8 cellular contexts compared by ENCODE assay signal in the genomic region with DNA sequence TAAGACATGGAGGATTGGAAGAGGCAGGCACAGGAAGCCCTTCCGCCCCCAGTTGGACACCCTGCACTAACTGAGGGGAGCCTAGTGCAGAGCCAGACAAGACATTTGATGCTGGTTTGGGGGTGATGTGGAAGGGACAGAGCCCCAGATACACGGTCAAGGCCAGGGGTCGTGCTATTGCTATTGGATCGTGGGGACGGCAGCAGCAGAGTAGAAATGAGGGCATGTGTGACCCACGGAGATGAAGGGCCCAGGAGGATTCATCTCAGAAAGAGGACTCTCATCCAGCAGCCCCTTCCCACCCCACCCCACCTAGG. TPM values are rescaled to one million over a fixed set of nuclear protein-coding genes. Genes with fewer than 3 reads are reported as not detected.
A peak's percentile ranks its signal among the peaks of the same experiment; 100 is the strongest.
DNase-seq lines count a peak whose midpoint lies in the region; ATAC-seq and TF ChIP-seq lines count a peak whose summit lies in the region.

No MANE protein-coding gene starts in this region.

- H3K27ac ChIP-seq in ACC112 (ENCODE audit: low read depth, low read length) (peak overlapping the region; percentile 80), Panc1 (ENCODE audit: low read length) (peak overlapping the region; percentile 71), neural cell (ENCODE audit: low read length) (peak overlapping the region; percentile 91)

- H3K36me3 ChIP-seq in ACC112 (ENCODE audit: insufficient read depth, low read length) (no peaks in the 10 kb centered on the region), Panc1 (ENCODE audit: control insufficient read depth, insufficient read depth, low read length) (no peaks in the 10 kb centered on the region; the same call in none of the 2 replicates), neural cell (ENCODE audit: insufficient read depth, low read length) (no peaks in the 10 kb centered on the region)

- H3K4me1 ChIP-seq in ACC112 (ENCODE audit: control insufficient read depth, insufficient read depth, low read length, unreplicated experiment) (peaks cover 35% of the 10 kb centered on the region), Panc1 (ENCODE audit: control insufficient read depth, insufficient read depth, low read length) (peaks cover 23% of the 10 kb centered on the region)

- intact Hi-C loops in Panc1 (cut with micrococcal nuclease; ENCODE audit: unreplicated experiment), result no loop called here

- H3K27me3 ChIP-seq in ACC112 (ENCODE audit: insufficient read depth, low read length) (no peaks in the 10 kb centered on the region), Panc1 (ENCODE audit: control insufficient read depth, insufficient read depth, low read length) (no peaks in the 10 kb centered on the region), neural cell (ENCODE audit: insufficient read depth, low read depth, low read length) (no peaks in the 10 kb centered on the region)

- H3K27ac Mint-ChIP-seq in effector memory CD8-positive, alpha-beta T cell, result peak overlapping the region in 1 of 2 donors; percentile 97

- POLR2A ChIA-PET in Panc1 (lab: Charles Lee), result no interaction called here

- in situ Hi-C loops in Panc1 (cut with HindIII; ENCODE audit: low pct_unique_long_range_greater_than_20kb, low sequenced_read_pairs), result no loop called here

- CTCF ChIA-PET in Panc1 (lab: Charles Lee), result no interaction called here

- H2AFZ ChIP-seq in ACC112 (ENCODE audit: low read length, unreplicated experiment) (no peak overlapping the region), neural cell (ENCODE audit: low read depth, low read length) (peak overlapping the region; percentile 56)

- DNase-seq in Panc1 (ENCODE audit: low read depth, low spot score) (no peak), NCI-H2107 (lab: John Stamatoyannopoulos, UW) (no peak), SIG-M5 (lab: John Stamatoyannopoulos, UW) (no peak), nucleus accumbens (lab: John Stamatoyannopoulos, UW) (no peak)
- no peak for DNase-seq in effector memory CD8-positive, alpha-beta T cell

- peaks cover 8% of the 10 kb centered on the region for H4K20me1 ChIP-seq in neural cell (ENCODE audit: insufficient read depth)

- no peaks in the 10 kb centered on the region for H3K9me3 Mint-ChIP-seq in effector memory CD8-positive, alpha-beta T cell

- H3K27me3 Mint-ChIP-seq in effector memory CD8-positive, alpha-beta T cell, result no peaks in the 10 kb centered on the region

- no peak overlapping the region for H3K4me2 ChIP-seq in neural cell (ENCODE audit: low read length)

- no peak for TF ChIP-seq EP300 in neural cell (conservative IDR thresholded peaks at IDR 0.05; ENCODE audit: poor library complexity, severe bottlenecking)

- no peaks in the 10 kb centered on the region for H3F3A ChIP-seq in neural cell (ENCODE audit: insufficient read depth, low read length, poor library complexity, severe bottlenecking)

- no TSS peak for BruUV-seq in Panc1 (replicated peaks; lab: Mats Ljungman, UMichigan)

- H3K4me1 Mint-ChIP-seq in effector memory CD8-positive, alpha-beta T cell (ENCODE audit: low read depth in 2 of 2), result peaks cover 39 to 43% of the 10 kb centered on the region in 2 donors

- TF ChIP-seq RAD21 in neural cell (conservative IDR thresholded peaks at IDR 0.05), result no peak

- H3K4me3 ChIP-seq in ACC112 (ENCODE audit: low read depth, low read length) (no peak overlapping the region), Panc1 (ENCODE audit: low read depth in 2 of 2, low read length in 2 of 2) (peak overlapping the region in 1 of 2 experiments; percentile 53; a peak in 1 of 4 replicates), neural cell (ENCODE audit: low read length) (peak overlapping the region; percentile 68)

- H3K9me3 ChIP-seq in Panc1 (ENCODE audit: control insufficient read depth, insufficient read depth, low read depth, low read length), result no peaks in the 10 kb centered on the region
- no peaks in the 10 kb centered on the region for H3K9me3 ChIP-seq in neural cell (ENCODE audit: low read length)

- H3K9ac ChIP-seq in neural cell (ENCODE audit: low read length), result peak overlapping the region; percentile 96

- H3K9me2 ChIP-seq in neural cell (ENCODE audit: insufficient read depth, low read length), result no peaks in the 10 kb centered on the region

- TF ChIP-seq CTCF in Panc1 (IDR thresholded peaks at IDR 0.05) (no peak), neural cell (IDR thresholded peaks at IDR 0.05; ENCODE audit: poor library complexity, severe bottlenecking) (no peak)

- peaks cover 49% of the 10 kb centered on the region for H3K36me3 Mint-ChIP-seq in effector memory CD8-positive, alpha-beta T cell (ENCODE audit: insufficient read depth)

- H3K4me3 Mint-ChIP-seq in effector memory CD8-positive, alpha-beta T cell, result peak overlapping the region; percentile 86 to 89

- ATAC-seq in Panc1, result no peak
- no peak for ATAC-seq in effector memory CD8-positive, alpha-beta T cell (replicated peaks)
- no peak for ATAC-seq in GM18907 (IDR thresholded peaks at IDR 0.05; ENCODE audit: unreplicated experiment)

- H3K79me2 ChIP-seq in ACC112 (ENCODE audit: control insufficient read depth, insufficient read depth, low read length, unreplicated experiment) (peaks cover 20% of the 10 kb centered on the region), neural cell (replicated peaks; ENCODE audit: insufficient read depth, low read length) (peaks cover 34% of the 10 kb centered on the region)

TF ChIP-seq in neural cell, 6 proteins besides CTCF, POLR2A, EP300 and RAD21:
- TF ChIP-seq, protein P1, sequence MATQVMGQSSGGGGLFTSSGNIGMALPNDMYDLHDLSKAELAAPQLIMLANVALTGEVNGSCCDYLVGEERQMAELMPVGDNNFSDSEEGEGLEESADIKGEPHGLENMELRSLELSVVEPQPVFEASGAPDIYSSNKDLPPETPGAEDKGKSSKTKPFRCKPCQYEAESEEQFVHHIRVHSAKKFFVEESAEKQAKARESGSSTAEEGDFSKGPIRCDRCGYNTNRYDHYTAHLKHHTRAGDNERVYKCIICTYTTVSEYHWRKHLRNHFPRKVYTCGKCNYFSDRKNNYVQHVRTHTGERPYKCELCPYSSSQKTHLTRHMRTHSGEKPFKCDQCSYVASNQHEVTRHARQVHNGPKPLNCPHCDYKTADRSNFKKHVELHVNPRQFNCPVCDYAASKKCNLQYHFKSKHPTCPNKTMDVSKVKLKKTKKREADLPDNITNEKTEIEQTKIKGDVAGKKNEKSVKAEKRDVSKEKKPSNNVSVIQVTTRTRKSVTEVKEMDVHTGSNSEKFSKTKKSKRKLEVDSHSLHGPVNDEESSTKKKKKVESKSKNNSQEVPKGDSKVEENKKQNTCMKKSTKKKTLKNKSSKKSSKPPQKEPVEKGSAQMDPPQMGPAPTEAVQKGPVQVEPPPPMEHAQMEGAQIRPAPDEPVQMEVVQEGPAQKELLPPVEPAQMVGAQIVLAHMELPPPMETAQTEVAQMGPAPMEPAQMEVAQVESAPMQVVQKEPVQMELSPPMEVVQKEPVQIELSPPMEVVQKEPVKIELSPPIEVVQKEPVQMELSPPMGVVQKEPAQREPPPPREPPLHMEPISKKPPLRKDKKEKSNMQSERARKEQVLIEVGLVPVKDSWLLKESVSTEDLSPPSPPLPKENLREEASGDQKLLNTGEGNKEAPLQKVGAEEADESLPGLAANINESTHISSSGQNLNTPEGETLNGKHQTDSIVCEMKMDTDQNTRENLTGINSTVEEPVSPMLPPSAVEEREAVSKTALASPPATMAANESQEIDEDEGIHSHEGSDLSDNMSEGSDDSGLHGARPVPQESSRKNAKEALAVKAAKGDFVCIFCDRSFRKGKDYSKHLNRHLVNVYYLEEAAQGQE (IDR thresholded peaks at IDR 0.05; ENCODE audit: borderline replicate concordance), result no peak
- TF ChIP-seq EZH2 (IDR thresholded peaks at IDR 0.05; ENCODE audit: borderline replicate concordance, insufficient read depth, low read length, poor library complexity, severe bottlenecking) (no peak), MXI1 (conservative IDR thresholded peaks at IDR 0.05; ENCODE audit: poor library complexity, severe bottlenecking) (no peak), SMC3 (conservative IDR thresholded peaks at IDR 0.05; ENCODE audit: poor library complexity) (no peak), POLR2AphosphoS5 (IDR thresholded peaks at IDR 0.05) (no peak), TAF1 (IDR thresholded peaks at IDR 0.05; ENCODE audit: low read depth) (no peak)

RNA-seq across cellular contexts. Expression of gene VAMP2, which starts 2.0 kb away (rescaled TPM):
- total RNA-seq in Panc1 (2021; ENCODE audit: unreplicated experiment), result 28.6 TPM
- polyA plus RNA-seq in Panc1 (2012; ENCODE audit: insufficient read length), result 30.2 TPM
- polyA plus RNA-seq in neural cell, result 91.6 and 98.3 TPM in 2 replicates
- polyA minus RNA-seq in neural cell, result 80.3 and 88.3 TPM in 2 replicates

RNA-seq across cellular contexts. Expression of gene TMEM107, which starts 11.4 kb away (rescaled TPM):
- total RNA-seq in Panc1 (2021; ENCODE audit: unreplicated experiment), result 10.6 TPM
- 8.1 TPM for polyA plus RNA-seq in Panc1 (2012; ENCODE audit: insufficient read length)
- 23.3 and 31.7 TPM in 2 replicates for polyA plus RNA-seq in neural cell
- 46.0 and 56.4 TPM in 2 replicates for polyA minus RNA-seq in neural cell

RNA-seq across cellular contexts. Expression of gene PER1, which starts 12.6 kb away (rescaled TPM):
- 17.1 TPM for total RNA-seq in Panc1 (2021; ENCODE audit: unreplicated experiment)
- polyA plus RNA-seq in Panc1 (2012; ENCODE audit: insufficient read length), result 11.8 TPM
- polyA plus RNA-seq in neural cell, result 1.9 and 2.0 TPM in 2 replicates
- polyA minus RNA-seq in neural cell, result 16.8 and 20.2 TPM in 2 replicates

RNA-seq across cellular contexts. Expression of gene BORCS6, which starts 25.2 kb away (rescaled TPM):
- total RNA-seq in Panc1 (2021; ENCODE audit: unreplicated experiment), result 9.3 TPM
- polyA plus RNA-seq in Panc1 (2012; ENCODE audit: insufficient read length), result 11.5 TPM
- polyA plus RNA-seq in neural cell, result 12.1 and 13.7 TPM in 2 replicates
- 12.0 and 14.6 TPM in 2 replicates for polyA minus RNA-seq in neural cell

RNA-seq across cellular contexts. Expression of gene HES7, which starts 40.9 kb away (rescaled TPM):
- 4.0 TPM for total RNA-seq in Panc1 (2021; ENCODE audit: unreplicated experiment)
- polyA plus RNA-seq in Panc1 (2012; ENCODE audit: insufficient read length), result 4.9 TPM
- polyA plus RNA-seq in neural cell, result 7.3 and 15.3 TPM in 2 replicates
- 2.4 TPM in 1 of 2 replicates, not detected in the other for polyA minus RNA-seq in neural cell
